In genomic region chr4:98928505-98929340, GRCh38 we compare ENCODE assay signal across 8 cellular contexts. TPM values are rescaled to one million over a fixed set of nuclear protein-coding genes. Genes with fewer than 3 reads are reported as not detected.
DNase-seq lines count a peak whose midpoint lies in the region; ATAC-seq and TF ChIP-seq lines count a peak whose summit lies in the region.

A gene with protein sequence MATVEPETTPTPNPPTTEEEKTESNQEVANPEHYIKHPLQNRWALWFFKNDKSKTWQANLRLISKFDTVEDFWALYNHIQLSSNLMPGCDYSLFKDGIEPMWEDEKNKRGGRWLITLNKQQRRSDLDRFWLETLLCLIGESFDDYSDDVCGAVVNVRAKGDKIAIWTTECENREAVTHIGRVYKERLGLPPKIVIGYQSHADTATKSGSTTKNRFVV (minus strand): TSS chr4:98929133. CDS start chr4:98929112, 21 bp downstream.

- H3K4me1 ChIP-seq in BE2C = no peaks in the 10 kb centered on the region

- TF ChIP-seq CTCF in BE2C (IDR thresholded peaks at IDR 0.05; ENCODE audit: low read depth, low read length) = peak; percentile 5; the same call in 1 of the 2 replicates
- TF ChIP-seq CTCF in choroid plexus epithelial cell (conservative IDR thresholded peaks at IDR 0.05; ENCODE audit: low read depth, low read length) = peak; percentile 25

- peaks cover 47% of the 10 kb centered on the region for H3K4me1 Mint-ChIP-seq in activated CD4-positive, alpha-beta T cell treated with anti-CD3 and anti-CD28 coated beads for 36 hours

- intact Hi-C loops in activated CD4-positive, alpha-beta T cell treated with anti-CD3 and anti-CD28 coated beads for 36 hours (cut with DNase I, micrococcal nuclease) = loop anchor here (1.0 to 5.0 kb wide), 15 partner anchors 67 to 1022 kb away; partner anchors contain the start of genes ADH5 (in 2 of the 2), METAP1 (in 2 of the 2), RAP1GDS1 (in 2 of the 2) and STPG2 (in 2 of the 2)

- POLR2A ChIA-PET in activated CD4-positive, alpha-beta T cell treated with anti-CD3 and anti-CD28 coated beads for 36 hours (lab: Charles Lee) = interaction anchor here (0.6 to 2.7 kb wide), 10 partner anchors 24 to 933 kb away, joined by 3 to 26 read pairs (median 4); partner anchors contain the start of genes ADH5 and METAP1

- peaks cover 18% of the 10 kb centered on the region for H3K36me3 Mint-ChIP-seq in activated CD4-positive, alpha-beta T cell treated with anti-CD3 and anti-CD28 coated beads for 36 hours (ENCODE audit: low read depth)

- H3K9me3 Mint-ChIP-seq in activated CD4-positive, alpha-beta T cell treated with anti-CD3 and anti-CD28 coated beads for 36 hours (ENCODE audit: low read depth) = no peaks in the 10 kb centered on the region

- H3K27me3 Mint-ChIP-seq in activated CD4-positive, alpha-beta T cell treated with anti-CD3 and anti-CD28 coated beads for 36 hours = no peaks in the 10 kb centered on the region

- H3K27ac Mint-ChIP-seq in activated CD4-positive, alpha-beta T cell treated with anti-CD3 and anti-CD28 coated beads for 36 hours = peak within 1 kb of the TSS; percentile 100

- H3K4me3 Mint-ChIP-seq in activated CD4-positive, alpha-beta T cell treated with anti-CD3 and anti-CD28 coated beads for 36 hours = peak within 1 kb of the TSS; percentile 92

- peak within 1 kb of the TSS; percentile 93 for H3K4me3 ChIP-seq in BE2C (ENCODE audit: low read depth, low read length)
- H3K4me3 ChIP-seq in choroid plexus epithelial cell (ENCODE audit: low read depth, low read length) = peak within 1 kb of the TSS; percentile 99

- peak; percentile 64 for ATAC-seq in HG03442 (IDR thresholded peaks at IDR 0.05; ENCODE audit: unreplicated experiment)
- peak; percentile 80 for ATAC-seq in activated CD4-positive, alpha-beta T cell treated with anti-CD3 and anti-CD28 coated beads for 36 hours

- peaks cover 22% of the 10 kb centered on the region for H3K36me3 ChIP-seq in BE2C

- DNase-seq in BE2C = peak; percentile 97
- DNase-seq in GM19238 (ENCODE audit: insufficient read length, low spot score) = peak; percentile 69
- DNase-seq in NCI-H524 (lab: John Stamatoyannopoulos, UW) = peak; percentile 79 to 94
- DNase-seq in activated CD4-positive, alpha-beta T cell treated with anti-CD3 and anti-CD28 coated beads for 36 hours = peak; percentile 98
- DNase-seq in choroid plexus epithelial cell (ENCODE audit: low read depth) = peak; percentile 100
- DNase-seq in kidney glomerular epithelial cell (lab: John Stamatoyannopoulos, UW) = peak; percentile 97
- DNase-seq in stimulated activated CD4-positive, alpha-beta T cell treated with anti-CD3 and anti-CD28 coated beads, Interleukin-1b, Interleukin-23, amount 100 ng/mL, for 1 hour (ENCODE audit: low read depth in 2 of 2) = peak; percentile 78 to 92

- CTCF ChIA-PET in activated CD4-positive, alpha-beta T cell treated with anti-CD3 and anti-CD28 coated beads for 36 hours (lab: Charles Lee) = interaction anchor here (0.7 to 3.6 kb wide), 10 partner anchors 11 to 851 kb away, joined by 3 to 15 read pairs (median 4); partner anchors contain the start of gene METAP1

- no peaks in the 10 kb centered on the region for H3K27me3 ChIP-seq in BE2C

- no peaks in the 10 kb centered on the region for H3K9me3 ChIP-seq in BE2C

RNA-seq across cellular contexts. Expression of the gene that starts here (rescaled TPM):
- polyA plus RNA-seq in BE2C (2012; ENCODE audit: insufficient read depth, insufficient read length, low read depth) = 66.2 TPM
- total RNA-seq in activated CD4-positive, alpha-beta T cell treated with anti-CD3 and anti-CD28 coated beads for 36 hours = 100 to 1,000 TPM; 132 to 149 TPM

Comparison
In these comparisons a context has a peak if more than half of its experiments do, and no peak if none do; other contexts are left out.
1. Peak in every context shown above with its lines: DNase-seq, ATAC-seq and H3K4me3 ChIP-seq.